ENCODE assay signal across 8 cellular contexts in the genomic region with DNA sequence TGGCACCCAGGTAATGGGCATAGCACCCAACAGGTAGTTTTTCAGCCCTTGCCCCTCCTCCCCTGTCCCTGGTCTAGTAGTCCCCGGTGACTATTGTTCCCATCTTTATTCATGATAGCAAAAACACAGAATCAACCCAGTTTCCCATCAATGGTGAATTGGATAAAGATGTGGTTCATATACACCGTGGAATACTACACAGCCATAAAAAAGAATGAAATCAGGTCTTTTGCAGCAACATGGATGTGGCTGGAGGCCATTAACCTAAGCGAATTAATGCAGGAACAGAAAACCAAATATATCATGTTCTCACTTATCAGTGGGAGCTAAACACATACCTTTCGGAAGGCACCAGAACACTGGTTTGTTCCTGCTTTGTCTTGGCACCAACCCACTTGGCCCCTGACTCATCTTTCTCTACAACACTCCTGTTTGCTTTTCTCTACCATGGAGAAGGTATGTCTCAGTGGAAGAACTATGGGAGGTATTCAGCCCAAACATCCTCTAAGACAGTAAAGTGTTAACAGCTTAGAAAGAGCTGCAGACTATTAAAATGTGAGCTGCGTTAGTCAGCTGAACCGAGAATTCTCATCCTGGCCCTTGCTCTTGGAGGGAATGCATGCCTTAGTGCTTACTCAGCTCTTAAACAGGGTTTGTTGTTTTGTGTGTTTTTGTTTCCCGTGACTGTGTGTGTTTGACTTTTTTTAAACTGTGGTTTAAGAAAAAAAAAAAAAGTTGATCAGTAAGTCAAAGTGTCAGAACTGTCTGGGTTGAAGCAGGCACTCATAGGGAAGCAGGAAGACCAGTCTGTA.
A peak's percentile ranks its signal among the peaks of the same experiment; 100 is the strongest.
DNase-seq lines count a peak whose midpoint lies in the region; ATAC-seq, FAIRE-seq and TF ChIP-seq lines count a peak whose summit lies in the region.

No MANE protein-coding gene starts in this region.

- BruUV-seq in Panc1 (replicated peaks; lab: Mats Ljungman, UMichigan) = no TSS peak

- TF ChIP-seq CTCF in Panc1 (IDR thresholded peaks at IDR 0.05) = no peak
- TF ChIP-seq CTCF in type B pancreatic cell (conservative IDR thresholded peaks at IDR 0.05) = no peak

- peak overlapping the region; percentile 7 for H3K4me3 Mint-ChIP-seq in dendritic cell treated with granulocyte-macrophage colony-stimulating factor and Interleukin-4, amounts not matched to agents 40 ng/mL and 50 ng/mL, for 4 days
- peak overlapping the region; percentile 65 for H3K4me3 Mint-ChIP-seq in type B pancreatic cell

- no peaks in the 10 kb centered on the region for H3K9me3 Mint-ChIP-seq in dendritic cell treated with granulocyte-macrophage colony-stimulating factor and Interleukin-4, amounts not matched to agents 40 ng/mL and 50 ng/mL, for 4 days
- H3K9me3 Mint-ChIP-seq in type B pancreatic cell = no peaks in the 10 kb centered on the region

- CTCF ChIA-PET in Panc1 (lab: Charles Lee) = interaction anchor here (0.6 to 1.0 kb wide), 4 partner anchors 18 to 426 kb away, joined by 3 to 5 read pairs (median 4); no protein-coding TSS in a partner anchor

- POLR2A ChIA-PET in Panc1 (lab: Charles Lee) = interaction anchor here (0.6 to 1.2 kb wide), 6 partner anchors 11 to 267 kb away, joined by 3 to 7 read pairs (median 4); no protein-coding TSS in a partner anchor

- no peak overlapping the region for H3K4me3 ChIP-seq in Panc1 (ENCODE audit: low read depth in 2 of 2, low read length in 2 of 2)

- H3K4me1 Mint-ChIP-seq in dendritic cell treated with granulocyte-macrophage colony-stimulating factor and Interleukin-4, amounts not matched to agents 40 ng/mL and 50 ng/mL, for 4 days (ENCODE audit: low read depth) = peaks cover 89% of the 10 kb centered on the region
- H3K4me1 Mint-ChIP-seq in type B pancreatic cell (ENCODE audit: unreplicated experiment) = peaks cover 33% of the 10 kb centered on the region

- H3K27me3 ChIP-seq in Panc1 (ENCODE audit: control insufficient read depth, insufficient read depth, low read length) = no peaks in the 10 kb centered on the region

- intact Hi-C loops in Panc1 (cut with micrococcal nuclease; ENCODE audit: unreplicated experiment) = no loop called here
- intact Hi-C loops in dendritic cell treated with granulocyte-macrophage colony-stimulating factor and Interleukin-4, amounts not matched to agents 40 ng/mL and 50 ng/mL, for 4 days (cut with micrococcal nuclease) = loop anchor here (2.0 to 5.0 kb wide), 3 partner anchors 29 to 73 kb away; no protein-coding TSS in a partner anchor

- H3K27ac ChIP-seq in Panc1 (ENCODE audit: low read length) = peak overlapping the region; percentile 85

- no peaks in the 10 kb centered on the region for H3K36me3 ChIP-seq in Panc1 (ENCODE audit: control insufficient read depth, insufficient read depth, low read length)

- peak; percentile 44 for FAIRE-seq in GM18507 (lab: Jason Lieb, UNC)

- DNase-seq in GM18507 (ENCODE audit: extremely low spot score, insufficient read length, low read depth) (no peak), Panc1 (ENCODE audit: low read depth, low spot score) (peak; percentile 97), lung microvascular endothelial cell (ENCODE audit: low read depth in 2 of 2) (peak; percentile 70 to 96), type B pancreatic cell (ENCODE audit: extremely low spot score, unreplicated experiment) (no peak), inferior parietal cortex (ENCODE audit: extremely low spot score) (no peak), COLO668 (lab: John Stamatoyannopoulos, UW; ENCODE audit: unreplicated experiment) (no peak)

- peaks cover 6% of the 10 kb centered on the region; the same call in 1 of the 2 replicates for H3K9me3 ChIP-seq in Panc1 (ENCODE audit: control insufficient read depth, insufficient read depth, low read depth, low read length)

- no peaks in the 10 kb centered on the region for H3K36me3 Mint-ChIP-seq in dendritic cell treated with granulocyte-macrophage colony-stimulating factor and Interleukin-4, amounts not matched to agents 40 ng/mL and 50 ng/mL, for 4 days (ENCODE audit: low read depth)
- H3K36me3 Mint-ChIP-seq in type B pancreatic cell = no peaks in the 10 kb centered on the region

- ATAC-seq in Panc1 = peak; percentile 95
- ATAC-seq in GM21515 (IDR thresholded peaks at IDR 0.05; ENCODE audit: unreplicated experiment) = no peak

- H3K27ac Mint-ChIP-seq in dendritic cell treated with granulocyte-macrophage colony-stimulating factor and Interleukin-4, amounts not matched to agents 40 ng/mL and 50 ng/mL, for 4 days = peak overlapping the region; percentile 97
- peak overlapping the region; percentile 86 for H3K27ac Mint-ChIP-seq in type B pancreatic cell

- H3K4me1 ChIP-seq in Panc1 (ENCODE audit: control insufficient read depth, insufficient read depth, low read length) = peaks cover 51% of the 10 kb centered on the region

- in situ Hi-C loops in Panc1 (cut with HindIII; ENCODE audit: low pct_unique_long_range_greater_than_20kb, low sequenced_read_pairs) = no loop called here

- no peaks in the 10 kb centered on the region for H3K27me3 Mint-ChIP-seq in dendritic cell treated with granulocyte-macrophage colony-stimulating factor and Interleukin-4, amounts not matched to agents 40 ng/mL and 50 ng/mL, for 4 days
- no peaks in the 10 kb centered on the region for H3K27me3 Mint-ChIP-seq in type B pancreatic cell

Comparison
In these comparisons a context has a peak if more than half of its experiments do, and no peak if none do; other contexts are left out.
1. DNase-seq: peak in Panc1 (single experiment) and lung microvascular endothelial cell (2 of 2); none in GM18507 (single experiment), type B pancreatic cell (single experiment), inferior parietal cortex (single experiment) and COLO668 (single experiment).